In genomic region chr5:72621576-72621975, GRCh38 we compare ENCODE assay signal across 26 cellular contexts.
"Had no signal": no experiment of that assay in that cellular context is flagged by ENCODE, and none has a peak within 500 bp of the region (broad histone marks: within the 10 kb centered on the region; RNA-seq: fewer than 3 reads in every experiment).

No MANE protein-coding gene starts in this region.

- H3K4me1 ChIP-seq: body of pancreas had no signal

- H3K36me3 ChIP-seq: ascending aorta had no signal

- H3K4me3 ChIP-seq: ascending aorta, body of pancreas, SK-N-MC had no signal

- H3K9me3 ChIP-seq: ascending aorta, body of pancreas had no signal

- H3K27ac ChIP-seq: ascending aorta, body of pancreas, SK-N-MC, VCaP had no signal

- ATAC-seq: activated CD8-positive, alpha-beta T cell treated with anti-CD3 and anti-CD28 coated beads, Interleukin-2, amount 10 ng/mL, durations not matched to agents 7 days and 5 days; body of pancreas; Panc1; Right ventricle myocardium inferior had no signal

- DNase-seq: activated CD4-positive, alpha-beta T cell treated with anti-CD3 and anti-CD28 coated beads, Interleukin-2, amount 50 U/mL, for 4 hours; activated CD4-positive, CD25-positive, alpha-beta regulatory T cell; activated CD8-positive, alpha-beta memory T cell treated with anti-CD3 and anti-CD28 coated beads, Interleukin-2, amount 50 U/mL, for 48 hours; activated CD8-positive, alpha-beta T cell treated with anti-CD3 and anti-CD28 coated beads, Interleukin-2, amount 10 ng/mL, durations not matched to agents 7 days and 5 days; activated effector memory CD4-positive, alpha-beta T cell treated with Interleukin-2 at 50 U/mL for 16 hours; activated naive CD4-positive, alpha-beta T cell; activated T-cell treated with anti-CD3 and anti-CD28 coated beads, Interleukin-2, amount 50 U/mL, for 24 hours; amniotic stem cell; body of pancreas; KG1; NCI-H1092 treated with DMSO at 0.1 percent for 48 hours; NCI-H1436; NCI-H1694 treated with DMSO at 0.1 percent for 48 hours; NCI-H2029 treated with DMSO at 0.1 percent for 48 hours; NCI-H345; NCI-H510A; NCI-H526 treated with DMSO at 0.1 percent for 48 hours; NCI-H82; OCI-M1; RPMI8226; T-helper 1 cell had no signal

- H3K27me3 ChIP-seq: ascending aorta, body of pancreas had no signal
